1 cellular context compared by ENCODE assay signal in genomic region chr16:22664132-22664531, GRCh38.
TF ChIP-seq lines count a peak whose summit lies in the region.

No MANE protein-coding gene starts in this region.

TF ChIP-seq in H1, 55 proteins besides CTCF, POLR2A, EP300 and RAD21 (continued from another document):
- TF ChIP-seq KDM1A (IDR thresholded peaks at IDR 0.05; ENCODE audit: borderline replicate concordance, low read length), result 0 out of 2 replicates have a peak, but pooled peaks have one; percentile 38
TF ChIP-seq in H1: peak in this region for 1.
